ENCODE assay signal across 19 cellular contexts in the genomic region with DNA sequence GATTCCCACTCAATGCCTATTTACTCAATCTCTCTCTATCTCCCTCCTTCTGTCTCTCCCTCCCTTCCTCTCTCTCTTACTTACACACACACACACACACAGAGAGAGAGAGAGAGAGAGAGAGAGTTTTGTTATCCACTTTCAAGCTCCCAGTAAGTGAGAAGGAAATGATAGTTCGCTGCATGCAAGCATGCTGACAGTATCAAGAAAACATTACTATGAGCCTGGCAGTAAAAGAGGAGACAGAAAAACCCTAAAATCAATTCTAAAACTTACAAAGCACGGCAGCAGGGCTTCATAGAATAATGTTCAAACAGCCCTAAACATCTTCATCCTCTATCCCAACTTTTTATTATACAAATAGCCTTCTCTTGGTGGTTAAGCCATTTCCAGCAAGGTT.
DNase-seq lines count a peak whose midpoint lies in the region; ATAC-seq, FAIRE-seq and TF ChIP-seq lines count a peak whose summit lies in the region.
"Had no signal": no experiment of that assay in that cellular context is flagged by ENCODE, and none has a peak within 500 bp of the region (broad histone marks: within the 10 kb centered on the region; RNA-seq: fewer than 3 reads in every experiment).

No MANE protein-coding gene starts in this region.

- CTCF ChIA-PET in HepG2 (lab: Yijun Ruan, JAX; ENCODE audit: low intra/inter-chr PET ratio, low total read pairs): no interaction called here

- H3K36me3 Mint-ChIP-seq in activated T-helper 2 cell treated with anti-CD3 and anti-CD28 coated beads, Interferon-gamma antibody, Interleukin-2, Interleukin-4, amounts not matched to agents 10 μg/mL and 5 μg/mL and 100 μg/mL, durations not matched to agents 14 hours and 24 hours and 36 hours (ENCODE audit: low read depth): no peaks in the 10 kb centered on the region

- TF ChIP-seq POLR2A in right lobe of liver (IDR thresholded peaks at IDR 0.05) (no peak), HepG2 (IDR thresholded peaks at IDR 0.05; ENCODE audit: insufficient read depth in 1 of 2, low read depth in 2 of 2, low read length in 2 of 2) (no peak), thyroid gland (IDR thresholded peaks at IDR 0.05) (no peak)

- H2AFZ ChIP-seq in HepG2 (ENCODE audit: low read length): no peak overlapping the region

- no peak overlapping the region for H3K4me3 ChIP-seq in right lobe of liver
- H3K4me3 ChIP-seq in HepG2 (replicated peaks in 1 of 3; ENCODE audit: insufficient read depth in 1 of 3, low read depth in 2 of 3, low read length in 3 of 3): no peak overlapping the region
- no peak overlapping the region for H3K4me3 ChIP-seq in thyroid gland (replicated peaks in 1 of 3)
- H3K4me3 ChIP-seq: prostate gland, vagina had no signal

- no peaks in the 10 kb centered on the region for H3K27me3 ChIP-seq in right lobe of liver
- no peaks in the 10 kb centered on the region for H3K27me3 ChIP-seq in HepG2 (ENCODE audit: control insufficient read depth in 1 of 2, insufficient read depth in 2 of 2, low read length in 2 of 2)
- no peaks in the 10 kb centered on the region for H3K27me3 ChIP-seq in thyroid gland
- H3K27me3 ChIP-seq: vagina had no signal

- FAIRE-seq in HepG2 (lab: Jason Lieb, UNC): no peak
- FAIRE-seq: frontal cortex, RCC 7860 had no signal

- peak overlapping the region; percentile 81 for H3K27ac Mint-ChIP-seq in activated T-helper 2 cell treated with anti-CD3 and anti-CD28 coated beads, Interferon-gamma antibody, Interleukin-2, Interleukin-4, amounts not matched to agents 10 μg/mL and 5 μg/mL and 100 μg/mL, durations not matched to agents 14 hours and 24 hours and 36 hours

- no peaks in the 10 kb centered on the region for H3K9me3 Mint-ChIP-seq in activated T-helper 2 cell treated with anti-CD3 and anti-CD28 coated beads, Interferon-gamma antibody, Interleukin-2, Interleukin-4, amounts not matched to agents 10 μg/mL and 5 μg/mL and 100 μg/mL, durations not matched to agents 14 hours and 24 hours and 36 hours

- H3K9me3 ChIP-seq in right lobe of liver (no peaks in the 10 kb centered on the region), HepG2 (ENCODE audit: low read length) (no peaks in the 10 kb centered on the region), thyroid gland (no peaks in the 10 kb centered on the region)
- H3K9me3 ChIP-seq: BE2C, prostate gland, vagina had no signal

- no peaks in the 10 kb centered on the region for H4K20me1 ChIP-seq in HepG2 (ENCODE audit: insufficient read depth, low read length)

- H3K4me3 Mint-ChIP-seq in activated T-helper 2 cell treated with anti-CD3 and anti-CD28 coated beads, Interferon-gamma antibody, Interleukin-2, Interleukin-4, amounts not matched to agents 10 μg/mL and 5 μg/mL and 100 μg/mL, durations not matched to agents 14 hours and 24 hours and 36 hours (ENCODE audit: low read depth): peak overlapping the region; percentile 43

- WGBS in right lobe of liver (ENCODE audit: insufficient coverage, low coverage, low lambda C conversion rate, missing lambda C conversion rate): 52% methylated on average over 2 of the region's 2 CpGs
- WGBS in HepG2 (ENCODE audit: low lambda C conversion rate): 93% methylated on average over 2 of the region's 2 CpGs
- WGBS in thyroid gland, 2 donors: 38 to 44% methylated on average over 2 of the region's 2 CpGs

- DNase-seq in right lobe of liver (no peak), HepG2 (ENCODE audit: low spot score) (no peak), iris pigment epithelial cell (ENCODE audit: low read depth) (peak; percentile 36), NCI-H526 (lab: John Stamatoyannopoulos, UW) (no peak), thyroid gland (no peak)
- DNase-seq in activated T-helper 2 cell treated with anti-CD3 and anti-CD28 coated beads, Interferon-gamma antibody, Interleukin-2, Interleukin-4, amounts not matched to agents 10 μg/mL and 5 μg/mL and 100 μg/mL, durations not matched to agents 14 hours and 24 hours and 36 hours (ENCODE audit: low spot score): no peak
- DNase-seq: aorta; BE2C; DMS79 treated with DMSO at 0.1 percent for 48 hours; effector CD4-positive, alpha-beta T cell; NCI-H1930; NCI-H524 treated with DMSO at 0.1 percent for 48 hours had no signal

- no peaks in the 10 kb centered on the region for H3K27me3 Mint-ChIP-seq in activated T-helper 2 cell treated with anti-CD3 and anti-CD28 coated beads, Interferon-gamma antibody, Interleukin-2, Interleukin-4, amounts not matched to agents 10 μg/mL and 5 μg/mL and 100 μg/mL, durations not matched to agents 14 hours and 24 hours and 36 hours (ENCODE audit: low read depth)

- peaks cover 45% of the 10 kb centered on the region for H3K4me1 Mint-ChIP-seq in activated T-helper 2 cell treated with anti-CD3 and anti-CD28 coated beads, Interferon-gamma antibody, Interleukin-2, Interleukin-4, amounts not matched to agents 10 μg/mL and 5 μg/mL and 100 μg/mL, durations not matched to agents 14 hours and 24 hours and 36 hours (ENCODE audit: low read depth)

- H3K9ac ChIP-seq in HepG2 (ENCODE audit: insufficient read depth, low read depth, low read length): no peak overlapping the region

- POLR2A ChIA-PET in HepG2 (lab: Yijun Ruan, JAX): no interaction called here

- H3K79me2 ChIP-seq in HepG2 (ENCODE audit: insufficient read depth, low read length): no peaks in the 10 kb centered on the region

- TF ChIP-seq CTCF in right lobe of liver (IDR thresholded peaks at IDR 0.05) (no peak), HepG2 (CRISPR knock-in tag; IDR thresholded peaks at IDR 0.05) (no peak), thyroid gland (IDR thresholded peaks at IDR 0.05) (no peak)

- ATAC-seq in right lobe of liver (peak in 3 of 4 donors; percentile 24 to 53 (median 33)), HepG2 (no peak), HG03159 (IDR thresholded peaks at IDR 0.05; ENCODE audit: unreplicated experiment) (no peak), GM18909 (IDR thresholded peaks at IDR 0.05; ENCODE audit: poor library complexity, unreplicated experiment) (no peak)

- in situ Hi-C loops in HepG2 (cut with HindIII; ENCODE audit: extremely low pct_ligation_motif_present, low pct_unique_long_range_greater_than_20kb): no loop called here

- H3K4me1 ChIP-seq in right lobe of liver (no peaks in the 10 kb centered on the region), HepG2 (ENCODE audit: insufficient read depth, low read length) (peaks cover 25% of the 10 kb centered on the region), thyroid gland (peaks cover 3% of the 10 kb centered on the region in 2 donors)
- H3K4me1 ChIP-seq: BE2C, prostate gland had no signal

- no peak for TF ChIP-seq RAD21 in HepG2 (CRISPR knock-in tag; IDR thresholded peaks at IDR 0.05)

- no peaks in the 10 kb centered on the region for H3K36me3 ChIP-seq in right lobe of liver
- H3K36me3 ChIP-seq in HepG2 (replicated peaks in 1 of 2; ENCODE audit: control insufficient read depth in 1 of 2, insufficient read depth in 2 of 2, low read length in 2 of 2): no peaks in the 10 kb centered on the region
- H3K36me3 ChIP-seq in thyroid gland: no peaks in the 10 kb centered on the region
- H3K36me3 ChIP-seq: BE2C, prostate gland, vagina had no signal

- no peak overlapping the region for H3K4me2 ChIP-seq in HepG2 (ENCODE audit: low read depth, low read length)

- BruUV-seq in HepG2 (replicated peaks; lab: Mats Ljungman, UMichigan): no TSS peak

- no peak for TF ChIP-seq EP300 in HepG2 (IDR thresholded peaks at IDR 0.05; ENCODE audit: low read depth in 2 of 2, low read length in 2 of 2)
- no peak for TF ChIP-seq EP300 in HepG2 (CRISPR knock-in tag; IDR thresholded peaks at IDR 0.05; ENCODE audit: borderline replicate concordance)

- intact Hi-C loops in right lobe of liver (cut with DNase I) (no loop called here), HepG2 (cut with micrococcal nuclease; ENCODE audit: unreplicated experiment) (no loop called here), thyroid gland (cut with DNase I) (no loop called here)
- intact Hi-C loops in activated T-helper 2 cell treated with anti-CD3 and anti-CD28 coated beads, Interferon-gamma antibody, Interleukin-2, Interleukin-4, amounts not matched to agents 10 μg/mL and 5 μg/mL and 100 μg/mL, durations not matched to agents 14 hours and 24 hours and 36 hours (cut with micrococcal nuclease): no loop called here

- H3K27ac ChIP-seq in right lobe of liver (no peak overlapping the region), HepG2 (ENCODE audit: extremely low read length, insufficient read depth, low read length) (no peak overlapping the region), thyroid gland (no peak overlapping the region)
- H3K27ac ChIP-seq: HL-60, prostate gland, vagina had no signal

TF ChIP-seq in HepG2, 621 proteins besides CTCF, POLR2A, EP300 and RAD21 (continues in another document):
- TF ChIP-seq ZNF567 (CRISPR knock-in tag; IDR thresholded peaks at IDR 0.05; ENCODE audit: borderline replicate concordance): no peak

Comparison
In these comparisons a context has a peak if more than half of its experiments do, and no peak if none do; other contexts are left out.
1. ATAC-seq: peak in right lobe of liver (3 of 4); none in HepG2 (single experiment), HG03159 (single experiment) and GM18909 (single experiment).